Comparison of ENCODE assay signal across 27 cellular contexts in the genomic region with DNA sequence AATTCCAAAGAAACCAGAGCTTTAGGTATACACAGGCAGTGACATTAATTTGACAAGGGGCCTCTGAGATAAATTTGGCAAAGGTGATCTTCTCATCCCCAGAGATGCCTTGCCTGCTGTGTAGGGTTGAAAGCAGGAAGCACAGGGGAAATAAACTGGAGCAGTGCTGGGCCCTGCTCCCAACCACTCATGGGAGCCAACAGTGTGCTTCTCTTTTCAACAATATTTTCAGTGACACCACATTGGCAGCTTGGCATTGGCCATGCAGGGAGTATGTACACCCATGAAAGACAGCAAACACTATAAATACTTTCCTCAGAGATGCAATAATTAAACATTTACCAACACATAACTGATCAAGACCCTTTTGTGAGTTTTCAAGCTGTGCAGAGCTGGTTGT.
"Had no signal": no experiment of that assay in that cellular context is flagged by ENCODE, and none has a peak within 500 bp of the region (broad histone marks: within the 10 kb centered on the region; RNA-seq: fewer than 3 reads in every experiment).

No MANE protein-coding gene starts in this region.

- H3K9me3 ChIP-seq: adrenal gland, body of pancreas, colonic mucosa had no signal

- H3K27ac ChIP-seq: adrenal gland, body of pancreas, colonic mucosa, WERI-Rb-1 had no signal

- DNase-seq: activated B cell treated with CpG ODN at 0.5 μM for 24 hours; activated CD4-positive, alpha-beta memory T cell treated with anti-CD3 and anti-CD28 coated beads for 36 hours; activated CD4-positive, alpha-beta T cell treated with anti-CD3 and anti-CD28 coated beads for 48 hours; activated CD4-positive, alpha-beta T cell treated with anti-CD3 and anti-CD28 coated beads, Interleukin-2, amount 50 U/mL, for 1 hour; activated CD8-positive, alpha-beta memory T cell treated with anti-CD3 and anti-CD28 coated beads, Interleukin-2, amount 10 ng/mL, durations not matched to agents 7 days and 5 days; activated CD8-positive, alpha-beta memory T cell treated with anti-CD3 and anti-CD28 coated beads, Interleukin-2, amount 50 U/mL, for 4 hours; activated CD8-positive, alpha-beta T cell treated with anti-CD3 and anti-CD28 coated beads, Interleukin-2, amount 10 ng/mL, durations not matched to agents 7 days and 5 days; activated effector memory CD4-positive, alpha-beta T cell treated with anti-CD3 and anti-CD28 coated beads, Interleukin-2, amount 50 U/mL, for 16 hours; activated naive CD4-positive, alpha-beta T cell treated with anti-CD3 and anti-CD28 coated beads for 36 hours; activated naive CD8-positive, alpha-beta T cell treated with anti-CD3 and anti-CD28 coated beads for 36 hours; activated naive CD8-positive, alpha-beta T cell treated with anti-CD3 and anti-CD28 coated beads, Interleukin-2, amount 50 U/mL, for 24 hours; activated T-cell treated with anti-CD3 and anti-CD28 coated beads, Interleukin-2, amount 50 U/mL, for 1 hour; activated T-cell treated with anti-CD3 and anti-CD28 coated beads, Interleukin-2, amount 50 U/mL, for 48 hours; adrenal gland; amygdala; aorta; body of pancreas; central memory CD4-positive, alpha-beta T cell; cerebellar nuclear complex; colonic mucosa; effector memory CD4-positive, alpha-beta T cell; endodermal cell; foreskin fibroblast; T1000; WERI-Rb-1 had no signal

- H3K4me3 ChIP-seq: adrenal gland, body of pancreas, colonic mucosa had no signal

- H3K4me1 ChIP-seq: adrenal gland, body of pancreas, colonic mucosa had no signal

- ATAC-seq: activated CD4-positive, CD25-positive, alpha-beta regulatory T cell treated with anti-CD3 and anti-CD28 coated beads, Interleukin-2, amount 50 U/mL, for 24 hours; activated CD8-positive, alpha-beta memory T cell treated with anti-CD3 and anti-CD28 coated beads, Interleukin-2, amount 10 ng/mL, durations not matched to agents 7 days and 5 days; activated CD8-positive, alpha-beta T cell treated with anti-CD3 and anti-CD28 coated beads, Interleukin-2, amount 10 ng/mL, durations not matched to agents 7 days and 5 days; activated naive CD8-positive, alpha-beta T cell treated with anti-CD3 and anti-CD28 coated beads, Interleukin-2, amount 50 U/mL, for 24 hours; body of pancreas; esophagus mucosa had no signal

- H3K36me3 ChIP-seq: adrenal gland, colonic mucosa, WERI-Rb-1 had no signal

- H3K27me3 ChIP-seq: adrenal gland, body of pancreas, colonic mucosa had no signal
